41 cellular contexts compared by ENCODE assay signal in the genomic region with DNA sequence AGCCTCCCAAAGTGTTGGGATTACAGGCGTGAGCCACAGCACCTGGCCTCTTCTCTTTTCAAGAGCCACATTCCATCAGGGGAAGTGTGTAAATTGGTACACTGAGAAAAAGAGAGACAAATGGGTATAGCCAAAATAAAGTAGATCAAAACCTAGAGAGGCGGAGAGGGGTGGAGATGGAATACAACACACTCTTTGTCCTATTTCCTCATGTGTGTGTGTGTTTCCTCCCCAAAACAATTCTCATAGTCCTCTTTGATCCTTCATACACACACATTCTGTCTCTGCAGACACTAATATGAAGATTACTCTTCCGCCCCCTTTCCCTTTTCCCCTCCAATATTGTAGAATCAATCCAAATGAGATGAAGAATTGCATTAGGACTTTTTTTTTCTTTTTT. TPM values are rescaled to one million over a fixed set of nuclear protein-coding genes. Genes with fewer than 3 reads are reported as not detected.
"Had no signal": no experiment of that assay in that cellular context is flagged by ENCODE, and none has a peak within 500 bp of the region (broad histone marks: within the 10 kb centered on the region; RNA-seq: fewer than 3 reads in every experiment).

No MANE protein-coding gene starts in this region.

- H3K36me3 ChIP-seq: adrenal gland, ascending aorta, breast epithelium, cardiac muscle cell had no signal

- H3K36me3 Mint-ChIP-seq: activated naive CD4-positive, alpha-beta T cell treated with anti-CD3 and anti-CD28 coated beads, Interleukin-2, amount 10 ng/mL, durations not matched to agents 7 days and 5 days; activated naive CD4-positive, alpha-beta T cell treated with anti-CD3 and anti-CD28 coated beads, Interleukin-2, amount 50 U/mL, for 24 hours; activated naive CD4-positive, alpha-beta T cell treated with anti-CD3 and anti-CD28 coated beads, Interleukin-2, amount 50 U/mL, for 72 hours; activated naive CD8-positive, alpha-beta T cell; activated naive CD8-positive, alpha-beta T cell treated with anti-CD3 and anti-CD28 coated beads for 36 hours; activated naive CD8-positive, alpha-beta T cell treated with anti-CD3 and anti-CD28 coated beads, Interleukin-2, amount 10 ng/mL, durations not matched to agents 7 days and 5 days; brain had no signal

- H3K4me3 Mint-ChIP-seq: activated naive CD4-positive, alpha-beta T cell treated with anti-CD3 and anti-CD28 coated beads for 36 hours; activated naive CD4-positive, alpha-beta T cell treated with anti-CD3 and anti-CD28 coated beads, Interleukin-2, amount 10 ng/mL, durations not matched to agents 7 days and 5 days; activated naive CD4-positive, alpha-beta T cell treated with anti-CD3 and anti-CD28 coated beads, Interleukin-2, amount 50 U/mL, for 24 hours; activated naive CD8-positive, alpha-beta T cell; activated naive CD8-positive, alpha-beta T cell treated with anti-CD3 and anti-CD28 coated beads for 36 hours; activated naive CD8-positive, alpha-beta T cell treated with anti-CD3 and anti-CD28 coated beads, Interleukin-2, amount 10 ng/mL, durations not matched to agents 7 days and 5 days; activated naive CD8-positive, alpha-beta T cell treated with anti-CD3 and anti-CD28 coated beads, Interleukin-2, amount 50 U/mL, for 24 hours; activated T-cell treated with anti-CD3 and anti-CD28 coated beads, Interleukin-2, amount 50 U/mL, for 24 hours; activated T-cell treated with anti-CD3 and anti-CD28 coated beads, Interleukin-2, amount 50 U/mL, for 4 hours; activated T-cell treated with anti-CD3 and anti-CD28 coated beads, Interleukin-2, amount 50 U/mL, for 72 hours; activated T-helper 1 cell treated with anti-CD3 and anti-CD28 coated beads, Interleukin-12 subunit alpha, Interleukin-12 subunit beta, Interleukin-2, Interleukin-4 antibody, amounts not matched to agents 30 ng/mL and 10 ng/mL and 1 ng/mL, durations not matched to agents 14 hours and 24 hours and 36 hours; activated T-helper 17 cell treated with anti-CD3 and anti-CD28 coated beads, Interleukin-2, amount 50 U/mL, for 72 hours; brain; central memory CD8-positive, alpha-beta T cell had no signal

- H3K9me3 Mint-ChIP-seq: activated naive CD4-positive, alpha-beta T cell treated with anti-CD3 and anti-CD28 coated beads for 36 hours; activated naive CD4-positive, alpha-beta T cell treated with anti-CD3 and anti-CD28 coated beads, Interleukin-2, amount 10 ng/mL, durations not matched to agents 7 days and 5 days; activated naive CD4-positive, alpha-beta T cell treated with anti-CD3 and anti-CD28 coated beads, Interleukin-2, amount 50 U/mL, for 24 hours; activated naive CD4-positive, alpha-beta T cell treated with anti-CD3 and anti-CD28 coated beads, Interleukin-2, amount 50 U/mL, for 72 hours; activated naive CD8-positive, alpha-beta T cell treated with anti-CD3 and anti-CD28 coated beads for 36 hours; activated naive CD8-positive, alpha-beta T cell treated with anti-CD3 and anti-CD28 coated beads, Interleukin-2, amount 10 ng/mL, durations not matched to agents 7 days and 5 days; activated naive CD8-positive, alpha-beta T cell treated with anti-CD3 and anti-CD28 coated beads, Interleukin-2, amount 50 U/mL, for 24 hours; activated T-cell treated with anti-CD3 and anti-CD28 coated beads, Interleukin-2, amount 50 U/mL, for 24 hours; activated T-cell treated with anti-CD3 and anti-CD28 coated beads, Interleukin-2, amount 50 U/mL, for 4 hours; activated T-cell treated with anti-CD3 and anti-CD28 coated beads, Interleukin-2, amount 50 U/mL, for 72 hours; activated T-helper 1 cell treated with anti-CD3 and anti-CD28 coated beads, Interleukin-12 subunit alpha, Interleukin-12 subunit beta, Interleukin-2, Interleukin-4 antibody, amounts not matched to agents 30 ng/mL and 10 ng/mL and 1 ng/mL, durations not matched to agents 14 hours and 24 hours and 36 hours; activated T-helper 17 cell treated with anti-CD3 and anti-CD28 coated beads, Interleukin-2, amount 50 U/mL, for 72 hours; activated T-helper 2 cell treated with anti-CD3 and anti-CD28 coated beads, Interferon-gamma antibody, Interleukin-2, Interleukin-4, amounts not matched to agents 10 μg/mL and 5 μg/mL and 100 μg/mL, durations not matched to agents 14 hours and 24 hours and 36 hours; central memory CD8-positive, alpha-beta T cell had no signal

- H3K4me3 ChIP-seq: adrenal gland, ascending aorta, body of pancreas, breast epithelium, cardiac muscle cell had no signal

- H3K27ac ChIP-seq: adrenal gland, ascending aorta, body of pancreas, breast epithelium, cardiac muscle cell had no signal

- FAIRE-seq: astrocyte, bronchial epithelial cell had no signal

- H3K9me3 ChIP-seq: adrenal gland, ascending aorta, body of pancreas, breast epithelium had no signal

- H3K27ac Mint-ChIP-seq: activated naive CD4-positive, alpha-beta T cell treated with anti-CD3 and anti-CD28 coated beads for 36 hours; activated naive CD4-positive, alpha-beta T cell treated with anti-CD3 and anti-CD28 coated beads, Interleukin-2, amount 10 ng/mL, durations not matched to agents 7 days and 5 days; activated naive CD4-positive, alpha-beta T cell treated with anti-CD3 and anti-CD28 coated beads, Interleukin-2, amount 50 U/mL, for 24 hours; activated naive CD4-positive, alpha-beta T cell treated with anti-CD3 and anti-CD28 coated beads, Interleukin-2, amount 50 U/mL, for 72 hours; activated naive CD8-positive, alpha-beta T cell; activated naive CD8-positive, alpha-beta T cell treated with anti-CD3 and anti-CD28 coated beads for 36 hours; activated naive CD8-positive, alpha-beta T cell treated with anti-CD3 and anti-CD28 coated beads, Interleukin-2, amount 10 ng/mL, durations not matched to agents 7 days and 5 days; activated naive CD8-positive, alpha-beta T cell treated with anti-CD3 and anti-CD28 coated beads, Interleukin-2, amount 50 U/mL, for 24 hours; activated T-cell treated with anti-CD3 and anti-CD28 coated beads, Interleukin-2, amount 50 U/mL, for 24 hours; activated T-cell treated with anti-CD3 and anti-CD28 coated beads, Interleukin-2, amount 50 U/mL, for 72 hours; activated T-helper 1 cell treated with anti-CD3 and anti-CD28 coated beads, Interleukin-12 subunit alpha, Interleukin-12 subunit beta, Interleukin-2, Interleukin-4 antibody, amounts not matched to agents 30 ng/mL and 10 ng/mL and 1 ng/mL, durations not matched to agents 14 hours and 24 hours and 36 hours; activated T-helper 17 cell treated with anti-CD3 and anti-CD28 coated beads, Interleukin-2, amount 50 U/mL, for 72 hours; activated T-helper 2 cell treated with anti-CD3 and anti-CD28 coated beads, Interferon-gamma antibody, Interleukin-2, Interleukin-4, amounts not matched to agents 10 μg/mL and 5 μg/mL and 100 μg/mL, durations not matched to agents 14 hours and 24 hours and 36 hours; brain had no signal

- H3K27me3 Mint-ChIP-seq: activated naive CD4-positive, alpha-beta T cell treated with anti-CD3 and anti-CD28 coated beads, Interleukin-2, amount 50 U/mL, for 24 hours; activated naive CD8-positive, alpha-beta T cell; activated naive CD8-positive, alpha-beta T cell treated with anti-CD3 and anti-CD28 coated beads for 36 hours; activated naive CD8-positive, alpha-beta T cell treated with anti-CD3 and anti-CD28 coated beads, Interleukin-2, amount 50 U/mL, for 24 hours; activated T-cell treated with anti-CD3 and anti-CD28 coated beads, Interleukin-2, amount 50 U/mL, for 24 hours; activated T-helper 17 cell treated with anti-CD3 and anti-CD28 coated beads, Interleukin-2, amount 50 U/mL, for 72 hours; central memory CD8-positive, alpha-beta T cell had no signal

- ATAC-seq: activated naive CD4-positive, alpha-beta T cell treated with anti-CD3 and anti-CD28 coated beads, Interleukin-2, amount 50 U/mL, for 72 hours; activated naive CD8-positive, alpha-beta T cell treated with anti-CD3 and anti-CD28 coated beads, Interleukin-2, amount 50 U/mL, for 24 hours; activated T-cell treated with anti-CD3 and anti-CD28 coated beads, Interleukin-2, amount 50 U/mL, for 4 hours; activated T-cell treated with anti-CD3 and anti-CD28 coated beads, Interleukin-2, amount 50 U/mL, for 72 hours; activated T-helper 17 cell treated with anti-CD3 and anti-CD28 coated beads, Interleukin-2, amount 50 U/mL, for 72 hours; body of pancreas had no signal

- H3K27me3 ChIP-seq: adrenal gland, ascending aorta, body of pancreas, breast epithelium, cardiac muscle cell had no signal

- DNase-seq: activated effector memory CD4-positive, alpha-beta T cell treated with anti-CD3 and anti-CD28 coated beads, Interleukin-2, amount 50 U/mL, for 16 hours; activated effector memory CD4-positive, alpha-beta T cell treated with Interleukin-2 at 50 U/mL for 16 hours; activated gamma-delta T cell; activated gamma-delta T cell treated with Interleukin-2 at 50 U/mL for 16 hours; activated naive CD4-positive, alpha-beta T cell; activated naive CD4-positive, alpha-beta T cell treated with anti-CD3 and anti-CD28 coated beads for 36 hours; activated naive CD4-positive, alpha-beta T cell treated with anti-CD3 and anti-CD28 coated beads, Interleukin-2, amount 10 ng/mL, durations not matched to agents 7 days and 5 days; activated naive CD4-positive, alpha-beta T cell treated with anti-CD3 and anti-CD28 coated beads, Interleukin-2, amount 50 U/mL, for 16 hours; activated naive CD4-positive, alpha-beta T cell treated with Interleukin-2 at 50 U/mL for 16 hours; activated naive CD8-positive, alpha-beta T cell treated with anti-CD3 and anti-CD28 coated beads for 36 hours; activated naive CD8-positive, alpha-beta T cell treated with anti-CD3 and anti-CD28 coated beads, Interleukin-2, amount 10 ng/mL, durations not matched to agents 7 days and 5 days; activated naive CD8-positive, alpha-beta T cell treated with anti-CD3 and anti-CD28 coated beads, Interleukin-2, amount 50 U/mL, for 24 hours; activated T-cell treated with anti-CD3 and anti-CD28 coated beads, Interleukin-2, amount 50 U/mL, for 1 hour; activated T-cell treated with anti-CD3 and anti-CD28 coated beads, Interleukin-2, amount 50 U/mL, for 24 hours; activated T-cell treated with anti-CD3 and anti-CD28 coated beads, Interleukin-2, amount 50 U/mL, for 4 hours; activated T-cell treated with anti-CD3 and anti-CD28 coated beads, Interleukin-2, amount 50 U/mL, for 48 hours; activated T-cell treated with anti-CD3 and anti-CD28 coated beads, Interleukin-2, amount 50 U/mL, for 72 hours; adrenal gland; amniotic stem cell; amygdala; anterior cingulate cortex; aorta; body of pancreas; caudate nucleus; central memory CD4-positive, alpha-beta T cell; cerebellar nuclear complex had no signal

RNA-seq across cellular contexts. Expression of a gene that starts 16.0 kb away (rescaled TPM):
- total RNA-seq: adrenal gland, aorta, ascending aorta, body of pancreas, bronchial epithelial cell, cardiac muscle cell, cerebellum, chondrocyte had no signal
- polyA plus RNA-seq: adrenal gland had no signal

RNA-seq across cellular contexts. Expression of a gene that starts 39.2 kb away (rescaled TPM):
- total RNA-seq: ascending aorta, bronchial epithelial cell, cardiac muscle cell, cerebellum, chondrocyte had no signal
